18 cellular contexts compared by ENCODE assay signal in the genomic region with DNA sequence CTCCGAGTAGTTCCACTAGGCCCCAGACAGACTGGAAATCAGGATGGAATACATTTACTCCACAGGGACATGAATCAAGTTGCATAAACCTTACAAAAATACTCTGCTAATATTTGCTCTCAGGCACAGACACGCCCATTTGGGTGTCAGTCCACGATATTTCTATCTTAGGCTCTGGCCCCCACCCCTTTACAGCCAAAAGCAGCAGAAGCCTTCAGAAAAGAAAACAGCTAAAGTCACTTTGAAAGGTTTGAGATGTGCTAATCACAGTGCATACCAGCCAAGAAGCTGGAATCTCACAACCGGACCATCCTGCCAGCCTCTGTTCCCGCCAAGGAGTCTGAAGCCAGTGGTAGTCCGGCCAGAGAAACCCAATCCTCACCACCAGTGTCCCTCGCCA. TPM values are rescaled to one million over a fixed set of nuclear protein-coding genes. Genes with fewer than 3 reads are reported as not detected.
DNase-seq lines count a peak whose midpoint lies in the region; ATAC-seq, FAIRE-seq and TF ChIP-seq lines count a peak whose summit lies in the region.
"Had no signal": no experiment of that assay in that cellular context is flagged by ENCODE, and none has a peak within 500 bp of the region (broad histone marks: within the 10 kb centered on the region; RNA-seq: fewer than 3 reads in every experiment).

No MANE protein-coding gene starts in this region.

- ATAC-seq in pancreas (peak in 2 of 4 donors; percentile 6), HG02759 (IDR thresholded peaks at IDR 0.05; ENCODE audit: unreplicated experiment) (no peak), HG03135 (IDR thresholded peaks at IDR 0.05; ENCODE audit: unreplicated experiment) (no peak), HG02884 (IDR thresholded peaks at IDR 0.05; ENCODE audit: unreplicated experiment) (no peak)
- ATAC-seq: activated CD8-positive, alpha-beta memory T cell treated with anti-CD3 and anti-CD28 coated beads, Interleukin-2, amount 10 ng/mL, durations not matched to agents 7 days and 5 days; GM23338; stimulated activated memory B cell treated with anti-CD40 and anti-IgM and Interleukin-4, amounts not matched to agents 10 μg/mL and 1 μg/mL and 100 μg/mL, for 72 hours had no signal

- no peak overlapping the region for H3K4me3 ChIP-seq in right atrium auricular region
- H3K4me3 ChIP-seq in pancreas: no peak overlapping the region
- H3K4me3 ChIP-seq in smooth muscle cell: no peak overlapping the region
- H3K4me3 ChIP-seq: GM23338, SJSA1, uterus had no signal

- WGBS in pancreas, 2 donors: 31 to 36% methylated on average over 7 of the region's 7 CpGs
- 92% methylated on average over 7 of the region's 7 CpGs for WGBS in smooth muscle cell (ENCODE audit: low lambda C conversion rate)

- intact Hi-C loops in pancreas (cut with DNase I): no loop called here

- H2AFZ ChIP-seq in smooth muscle cell (ENCODE audit: low read depth): no peak overlapping the region
- H2AFZ ChIP-seq: GM23338 had no signal

- H3K9ac ChIP-seq in smooth muscle cell (ENCODE audit: low read depth): no peak overlapping the region

- H4K20me1 ChIP-seq in smooth muscle cell (ENCODE audit: low read depth): peaks cover 6% of the 10 kb centered on the region

- no peaks in the 10 kb centered on the region for H3F3A ChIP-seq in smooth muscle cell (ENCODE audit: low read depth)

- no peaks in the 10 kb centered on the region for H3K27me3 ChIP-seq in right atrium auricular region
- H3K27me3 ChIP-seq in pancreas: no peaks in the 10 kb centered on the region
- no peaks in the 10 kb centered on the region for H3K27me3 ChIP-seq in smooth muscle cell (ENCODE audit: low read depth)
- H3K27me3 ChIP-seq: SJSA1, uterus had no signal

- H3K4me2 ChIP-seq in smooth muscle cell: no peak overlapping the region
- H3K4me2 ChIP-seq: GM23338 had no signal

- H3K79me2 ChIP-seq in smooth muscle cell (ENCODE audit: low read depth): no peaks in the 10 kb centered on the region

- H3K36me3 ChIP-seq in right atrium auricular region (no peaks in the 10 kb centered on the region), pancreas (no peaks in the 10 kb centered on the region), smooth muscle cell (ENCODE audit: low read depth) (no peaks in the 10 kb centered on the region)
- H3K36me3 ChIP-seq: SJSA1, uterus had no signal

- H3K27ac ChIP-seq in 22Rv1: peak overlapping the region; percentile 90
- H3K27ac ChIP-seq in RWPE1: peak overlapping the region; percentile 15; the same call in 1 of the 2 replicates
- H3K27ac ChIP-seq in right atrium auricular region: peak overlapping the region; percentile 59 to 84
- H3K27ac ChIP-seq in pancreas: peak overlapping the region in 3 of 4 donors; percentile 81 to 95 (median 91)
- H3K27ac ChIP-seq in smooth muscle cell (ENCODE audit: low read depth): no peak overlapping the region
- H3K27ac ChIP-seq: SJSA1, uterus had no signal

- TF ChIP-seq CTCF in 22Rv1 (IDR thresholded peaks at IDR 0.05) (no peak), RWPE1 (conservative IDR thresholded peaks at IDR 0.05; ENCODE audit: low read depth) (no peak), right atrium auricular region (IDR thresholded peaks at IDR 0.05) (no peak), pancreas (IDR thresholded peaks at IDR 0.05) (no peak), smooth muscle cell (IDR thresholded peaks at IDR 0.05; ENCODE audit: borderline replicate concordance, insufficient read depth, poor library complexity, severe bottlenecking) (no peak)

- H3K9me3 ChIP-seq in right atrium auricular region (no peaks in the 10 kb centered on the region), pancreas (no peaks in the 10 kb centered on the region), smooth muscle cell (replicated peaks; ENCODE audit: low read depth) (no peaks in the 10 kb centered on the region)
- H3K9me3 ChIP-seq: SJSA1, uterus had no signal

- DNase-seq in RWPE1 (ENCODE audit: low spot score) (no peak), right atrium auricular region (ENCODE audit: low spot score) (peak; percentile 74), pancreas (no peak), smooth muscle cell (lab: John Stamatoyannopoulos, UW; ENCODE audit: unreplicated experiment) (no peak)
- DNase-seq: activated CD8-positive, alpha-beta memory T cell treated with anti-CD3 and anti-CD28 coated beads, Interleukin-2, amount 10 ng/mL, durations not matched to agents 7 days and 5 days; amniotic stem cell; GF-D8; NCI-H446; small intestine; uterus had no signal

- H3K4me1 ChIP-seq in right atrium auricular region: peaks cover 0 to 46% of the 10 kb centered on the region in 2 donors
- H3K4me1 ChIP-seq in pancreas: peaks cover 40 to 56% (median 45%) of the 10 kb centered on the region in 3 donors
- no peaks in the 10 kb centered on the region for H3K4me1 ChIP-seq in smooth muscle cell (ENCODE audit: low read depth)
- H3K4me1 ChIP-seq: SJSA1, uterus had no signal

- POLR2A ChIA-PET in RWPE1 (lab: Yijun Ruan, JAX; ENCODE audit: low non-redundant PET): no interaction called here

- no peak for FAIRE-seq in pancreas (lab: Jason Lieb, UNC)
- FAIRE-seq: GM12892, small intestine had no signal

- CTCF ChIA-PET in RWPE1 (lab: Yijun Ruan, JAX): interaction anchor here (0.7 to 1.6 kb wide), 6 partner anchors 17 to 69 kb away, joined by 3 to 9 read pairs (median 3); no protein-coding TSS in a partner anchor

RNA-seq across cellular contexts. Expression of gene PTPN3, which starts 22.6 kb away (rescaled TPM):
- total RNA-seq in right atrium auricular region (1 to 10 TPM; 6.9 to 7.9 TPM), pancreas (10 to 100 TPM; 12.5 to 14.5 (median 13.6) TPM), smooth muscle cell (4.7 and 5.5 TPM in 2 replicates)
- polyA plus RNA-seq in pancreas (10 to 100 TPM in 1 of 2 donors, 1 to 10 TPM in 1; 8.0 to 16.6 TPM), smooth muscle cell (2.2 and 5.3 TPM in 2 replicates)
